Comparison of ENCODE assay signal across 33 cellular contexts in genomic region chr1:162251102-162251501, GRCh38.
"Had no signal": no experiment of that assay in that cellular context is flagged by ENCODE, and none has a peak within 500 bp of the region (broad histone marks: within the 10 kb centered on the region; RNA-seq: fewer than 3 reads in every experiment).

No MANE protein-coding gene starts in this region.

- H3K4me2 ChIP-seq: smooth muscle cell had no signal

- H3K36me3 Mint-ChIP-seq: activated naive CD8-positive, alpha-beta T cell; natural killer cell; stimulated activated memory B cell treated with anti-CD40 and anti-IgM and Interleukin-4, amounts not matched to agents 10 μg/mL and 1 μg/mL and 100 μg/mL, for 72 hours had no signal

- DNase-seq: activated CD4-positive, alpha-beta T cell treated with anti-CD3 and anti-CD28 coated beads for 4 hours; activated CD4-positive, alpha-beta T cell treated with anti-CD3 and anti-CD28 coated beads, Interleukin-2, amount 50 U/mL, for 48 hours; activated CD8-positive, alpha-beta memory T cell treated with anti-CD3 and anti-CD28 coated beads for 24 hours; activated effector memory CD4-positive, alpha-beta T cell treated with Interleukin-2 at 50 U/mL for 16 hours; activated naive CD4-positive, alpha-beta T cell treated with Interleukin-2 at 50 U/mL for 16 hours; anterior cingulate cortex; cortex of kidney; effector memory CD8-positive, alpha-beta T cell; foreskin fibroblast; head of caudate nucleus; hippocampal formation; kidney glomerular epithelial cell; left lung; lower lobe of right lung; mesenchymal stem cell; natural killer cell; retina; sigmoid colon; stimulated activated CD4-positive, alpha-beta T cell treated with anti-CD3 and anti-CD28 coated beads, Interleukin-1b, Interleukin-23, amount 100 ng/mL, for 48 hours; stimulated activated CD4-positive, alpha-beta T cell treated with anti-CD3 and anti-CD28 coated beads, Interleukin-4, amount 100 ng/mL, for 4 hours; stimulated activated CD8-positive, alpha-beta memory T cell treated with anti-CD3 and anti-CD28 coated beads, Interleukin-4, amount 100 ng/mL, for 48 hours; stimulated activated naive CD8-positive, alpha-beta T cell treated with anti-CD3 and anti-CD28 coated beads, Interleukin-15, amount 100 ng/mL, for 72 hours; substantia nigra; thyroid gland; upper lobe of left lung had no signal

- H3K27ac Mint-ChIP-seq: activated naive CD8-positive, alpha-beta T cell; effector memory CD8-positive, alpha-beta T cell; natural killer cell; stimulated activated memory B cell treated with anti-CD40 and anti-IgM and Interleukin-4, amounts not matched to agents 10 μg/mL and 1 μg/mL and 100 μg/mL, for 72 hours; stimulated activated naive CD8-positive, alpha-beta T cell treated with anti-CD3 and anti-CD28 coated beads, Interleukin-15, amount 100 ng/mL, for 72 hours had no signal

- ATAC-seq: effector memory CD8-positive, alpha-beta T cell; esophagus mucosa; left lung; lower lobe of right lung; natural killer cell; stimulated activated memory B cell treated with anti-CD40 and anti-IgM and Interleukin-4, amounts not matched to agents 10 μg/mL and 1 μg/mL and 100 μg/mL, for 72 hours; stimulated activated naive CD8-positive, alpha-beta T cell treated with anti-CD3 and anti-CD28 coated beads, Interleukin-15, amount 100 ng/mL, for 72 hours had no signal

- H3K4me3 Mint-ChIP-seq: activated naive CD8-positive, alpha-beta T cell; effector memory CD8-positive, alpha-beta T cell; natural killer cell; stimulated activated memory B cell treated with anti-CD40 and anti-IgM and Interleukin-4, amounts not matched to agents 10 μg/mL and 1 μg/mL and 100 μg/mL, for 72 hours; stimulated activated naive CD8-positive, alpha-beta T cell treated with anti-CD3 and anti-CD28 coated beads, Interleukin-15, amount 100 ng/mL, for 72 hours had no signal

- H3K27me3 ChIP-seq: cardiac muscle cell, left lung, neutrophil, sigmoid colon, thyroid gland, upper lobe of left lung, vagina had no signal

- H3K27ac ChIP-seq: cardiac muscle cell, left lung, lower lobe of right lung, neutrophil, prostate gland, sigmoid colon, thyroid gland, upper lobe of left lung, vagina had no signal

- H3K4me1 Mint-ChIP-seq: natural killer cell; stimulated activated memory B cell treated with anti-CD40 and anti-IgM and Interleukin-4, amounts not matched to agents 10 μg/mL and 1 μg/mL and 100 μg/mL, for 72 hours; stimulated activated naive CD8-positive, alpha-beta T cell treated with anti-CD3 and anti-CD28 coated beads, Interleukin-15, amount 100 ng/mL, for 72 hours had no signal

- H3K4me1 ChIP-seq: lower lobe of right lung, prostate gland, thyroid gland, upper lobe of left lung, vagina had no signal

- H3K4me3 ChIP-seq: cardiac muscle cell, left lung, lower lobe of right lung, prostate gland, sigmoid colon, smooth muscle cell, thyroid gland, upper lobe of left lung, vagina had no signal

- H3K36me3 ChIP-seq: cardiac muscle cell, left lung, lower lobe of right lung, neutrophil, prostate gland, sigmoid colon, thyroid gland, upper lobe of left lung, vagina had no signal

- H3K9me3 Mint-ChIP-seq: effector memory CD8-positive, alpha-beta T cell; natural killer cell; stimulated activated memory B cell treated with anti-CD40 and anti-IgM and Interleukin-4, amounts not matched to agents 10 μg/mL and 1 μg/mL and 100 μg/mL, for 72 hours; stimulated activated naive CD8-positive, alpha-beta T cell treated with anti-CD3 and anti-CD28 coated beads, Interleukin-15, amount 100 ng/mL, for 72 hours had no signal

- H3K9me3 ChIP-seq: left lung, lower lobe of right lung, neutrophil, prostate gland, sigmoid colon, thyroid gland, upper lobe of left lung, vagina had no signal
